ENCODE assay signal across 10 cellular contexts in genomic region chr15:99568548-99569352, GRCh38. TPM values are rescaled to one million over a fixed set of nuclear protein-coding genes. Genes with fewer than 3 reads are reported as not detected.
DNase-seq lines count a peak whose midpoint lies in the region; ATAC-seq, FAIRE-seq and TF ChIP-seq lines count a peak whose summit lies in the region.
"Had no signal": no experiment of that assay in that cellular context is flagged by ENCODE, and none has a peak within 500 bp of the region (broad histone marks: within the 10 kb centered on the region; RNA-seq: fewer than 3 reads in every experiment).

No MANE protein-coding gene starts in this region.

- no peak overlapping the region for H3K27ac ChIP-seq in A549
- H3K27ac ChIP-seq in GM23248: peak overlapping the region; percentile 71
- H3K27ac ChIP-seq in mammary epithelial cell (ENCODE audit: insufficient read depth, low read depth, low read length): no peak overlapping the region
- H3K27ac ChIP-seq: C4-2B had no signal

- ATAC-seq in A549: no peak
- ATAC-seq in GM19395 (IDR thresholded peaks at IDR 0.05; ENCODE audit: unreplicated experiment): no peak
- ATAC-seq in GM21526 (IDR thresholded peaks at IDR 0.05; ENCODE audit: low FRiP score, unreplicated experiment): no peak

- peaks cover 19% of the 10 kb centered on the region for H3F3A ChIP-seq in GM23248 (ENCODE audit: insufficient read depth)

- in situ Hi-C loops in GM23248 (cut with MboI): no loop called here
- in situ Hi-C loops in mammary epithelial cell (cut with MboI; ENCODE audit: low sequenced_read_pairs in 2 of 2): no loop called here

- POLR2A ChIA-PET in A549 (lab: Yijun Ruan, JAX): no interaction called here

- H3K27me3 ChIP-seq in GM23248 (replicated peaks; ENCODE audit: insufficient read depth): no peaks in the 10 kb centered on the region
- H3K27me3 ChIP-seq in mammary epithelial cell (ENCODE audit: insufficient read depth, low read length): no peaks in the 10 kb centered on the region

- CTCF ChIA-PET in A549 (lab: Yijun Ruan, JAX) (interaction anchor here (0.6 to 2.2 kb wide), 4 partner anchors 135 to 160 kb away, joined by 3 to 12 read pairs (median 6); no protein-coding TSS in a partner anchor), mammary epithelial cell (lab: Charles Lee; ENCODE audit: low non-redundant PET) (no interaction called here)

- H3K4me3 ChIP-seq in A549 (no peak overlapping the region), GM23248 (peak overlapping the region; percentile 100), mammary epithelial cell (replicated peaks in 1 of 3; ENCODE audit: insufficient read depth in 1 of 3, low read depth in 2 of 3, low read length in 3 of 3) (no peak overlapping the region)

- H3K4me2 ChIP-seq in A549 (peak overlapping the region; percentile 87; the same call in 2 of the 3 replicates), GM23248 (ENCODE audit: unreplicated experiment) (peak overlapping the region; percentile 83), mammary epithelial cell (ENCODE audit: insufficient read depth, low read depth, low read length) (peak overlapping the region; percentile 83)

- H3K79me2 ChIP-seq in GM23248 (ENCODE audit: insufficient read depth) (peaks cover 74% of the 10 kb centered on the region), mammary epithelial cell (ENCODE audit: insufficient read depth, low read length) (peaks cover 71% of the 10 kb centered on the region)

- 0 out of 2 replicates have a peak overlapping the region, but pooled peaks have one; percentile 6 for H2AFZ ChIP-seq in GM23248
- no peak overlapping the region for H2AFZ ChIP-seq in mammary epithelial cell (ENCODE audit: low read depth, low read length)

- 0 out of 2 replicates have a peak, but pooled peaks cover 3% of the 10 kb centered on the region for H4K20me1 ChIP-seq in GM23248 (ENCODE audit: insufficient read depth)
- no peaks in the 10 kb centered on the region for H4K20me1 ChIP-seq in mammary epithelial cell (ENCODE audit: insufficient read depth, low read length)

- DNase-seq in A549 (ENCODE audit: low read depth in 1 of 2, low spot score in 1 of 2) (no peak), GM23248 (peak; percentile 76), mammary epithelial cell (no peak), myocyte (ENCODE audit: low read depth) (peak; percentile 40), NCI-H345 treated with DMSO at 0.1 percent for 48 hours (lab: John Stamatoyannopoulos, UW; ENCODE audit: unreplicated experiment) (no peak)
- no peak for DNase-seq in effector CD4-positive, alpha-beta T cell
- DNase-seq: kidney glomerular epithelial cell had no signal

- no peak for TF ChIP-seq POLR2A in A549 (IDR thresholded peaks at IDR 0.05; ENCODE audit: low read length)

- H3K9ac ChIP-seq in GM23248 (peak overlapping the region; percentile 95), mammary epithelial cell (ENCODE audit: insufficient read depth, low read length) (no peak overlapping the region)

- 77% methylated on average over 9 of the region's 9 CpGs for WGBS in A549 (ENCODE audit: missing lambda C conversion rate)
- 17% methylated on average over 9 of the region's 9 CpGs for WGBS in GM23248 (ENCODE audit: low coverage in 1 of 2, low lambda C conversion rate in 2 of 2, missing lambda C conversion rate in 2 of 2), 2 experiments
- WGBS in mammary epithelial cell (ENCODE audit: low coverage, missing lambda C conversion rate): 87% methylated on average over 9 of the region's 9 CpGs

- no peaks in the 10 kb centered on the region for H3K9me2 ChIP-seq in GM23248 (ENCODE audit: insufficient read depth)

- dilution Hi-C loops in mammary epithelial cell (cut with HindIII; ENCODE audit: low sequenced_read_pairs): no loop called here

- TF ChIP-seq CTCF in A549 (IDR thresholded peaks at IDR 0.05): no peak
- no peak for TF ChIP-seq CTCF in mammary epithelial cell (conservative IDR thresholded peaks at IDR 0.05 in 1 of 2, IDR thresholded peaks at IDR 0.05 in 1 of 2; ENCODE audit: extremely low read depth in 1 of 2, insufficient read depth in 1 of 2, low read depth in 1 of 2, low read length in 2 of 2)

- H3K4me1 ChIP-seq in A549 (peaks cover 27% of the 10 kb centered on the region; the same call in 2 of the 3 replicates), GM23248 (ENCODE audit: insufficient read depth) (peaks cover 23% of the 10 kb centered on the region), mammary epithelial cell (ENCODE audit: insufficient read depth, low read length) (peaks cover 8% of the 10 kb centered on the region)

- TF ChIP-seq EP300 in A549 (IDR thresholded peaks at IDR 0.05): no peak

- BruUV-seq in mammary epithelial cell (replicated peaks; lab: Mats Ljungman, UMichigan): no TSS peak

- no peak for TF ChIP-seq RAD21 in A549 (conservative IDR thresholded peaks at IDR 0.05 in 1 of 2, IDR thresholded peaks at IDR 0.05 in 1 of 2)

- H3K36me3 ChIP-seq in GM23248 (ENCODE audit: low read depth) (no peaks in the 10 kb centered on the region), mammary epithelial cell (ENCODE audit: insufficient read depth, low read length) (no peaks in the 10 kb centered on the region)

- H3K9me3 ChIP-seq in A549 (no peaks in the 10 kb centered on the region), GM23248 (ENCODE audit: low read depth) (no peaks in the 10 kb centered on the region), mammary epithelial cell (replicated peaks; ENCODE audit: insufficient read depth, low read length) (no peaks in the 10 kb centered on the region)

- intact Hi-C loops in mammary epithelial cell (cut with micrococcal nuclease): loop anchor here (5.0 kb wide), 6 partner anchors 49 to 296 kb away; no protein-coding TSS in a partner anchor

- no peak for FAIRE-seq in A549 (lab: Jason Lieb, UNC)

TF ChIP-seq in A549, 52 proteins besides CTCF, POLR2A, EP300 and RAD21 (continues in another document):
- no peak for TF ChIP-seq SMC3 (IDR thresholded peaks at IDR 0.05)
- TF ChIP-seq HMGXB4 (CRISPR knock-in tag; IDR thresholded peaks at IDR 0.05; ENCODE audit: borderline replicate concordance): no peak
- TF ChIP-seq REST (IDR thresholded peaks at IDR 0.05): no peak
- no peak for TF ChIP-seq TP53 (CRISPR knock-in tag; IDR thresholded peaks at IDR 0.05)
- TF ChIP-seq ZSCAN20 (CRISPR knock-in tag; IDR thresholded peaks at IDR 0.05): no peak
- no peak for TF ChIP-seq PHF8 (IDR thresholded peaks at IDR 0.05; ENCODE audit: borderline replicate concordance, low read depth)
- TF ChIP-seq GATA3 (IDR thresholded peaks at IDR 0.05; ENCODE audit: borderline replicate concordance): no peak
- no peak for TF ChIP-seq HOXB13 (CRISPR knock-in tag; IDR thresholded peaks at IDR 0.05; ENCODE audit: low read depth)
- TF ChIP-seq SREBF2 (IDR thresholded peaks at IDR 0.05): no peak
- no peak for TF ChIP-seq HDAC2 (IDR thresholded peaks at IDR 0.05)
- TF ChIP-seq ZC3H11A (IDR thresholded peaks at IDR 0.05): no peak

RNA-seq across cellular contexts. Expression of gene MEF2A, which starts 3.0 kb away (rescaled TPM):
- polyA plus RNA-seq in A549 (2011; rRNA removed) (34.1 and 43.4 TPM in 2 replicates), A549 (2017; fragmentation: RNase III; extraction: RNeasy Plus Mini Kit Qiagen cat#74134 plus additional on column Dnase treatment) (14.2 to 15.0 TPM (median 14.6 TPM) in 3 replicates), GM23248 (2016; fragmentation: Nextera tagmentation; extraction: Ambion mirVana) (22.7 and 24.3 TPM in 2 replicates), mammary epithelial cell (19.0 TPM)
- 11.6 and 14.1 TPM in 2 replicates for polyA plus RNA-seq in A549 (2012; cell fraction: cytosol; rRNA removed)
- polyA plus RNA-seq in A549 (2012; cell fraction: nucleus; rRNA removed): 23.1 and 23.8 TPM in 2 replicates
- 43.5 and 49.5 TPM in 2 replicates for polyA minus RNA-seq in A549 (2011; rRNA and poly(A)+ RNA removed)
- 37.8 and 53.1 TPM in 2 replicates for total RNA-seq in GM23248 (2014; rRNA removed; shearing (Covaris generic))
- total RNA-seq in mammary epithelial cell (10 to 100 TPM; 39.8 to 46.0 TPM), myocyte (515 and 568 TPM in 2 replicates)
- 26.4 TPM for polyA minus RNA-seq in mammary epithelial cell
- 42.6 TPM for polyA plus RNA-seq in myocyte (2012)

Comparison
In these comparisons a context has a peak if more than half of its experiments do, and no peak if none do; other contexts are left out.
1. DNase-seq: peak in GM23248 (single experiment) and myocyte (single experiment); none in A549 (0 of 2), mammary epithelial cell (single experiment), effector CD4-positive, alpha-beta T cell (single experiment) and NCI-H345 treated with DMSO at 0.1 percent for 48 hours (single experiment).
2. Peak in every context shown above with its lines, with median percentiles within 50 percentile points of each other: H3K4me2 ChIP-seq.